Comparison of ENCODE assay signal across 8 cellular contexts in the genomic region with DNA sequence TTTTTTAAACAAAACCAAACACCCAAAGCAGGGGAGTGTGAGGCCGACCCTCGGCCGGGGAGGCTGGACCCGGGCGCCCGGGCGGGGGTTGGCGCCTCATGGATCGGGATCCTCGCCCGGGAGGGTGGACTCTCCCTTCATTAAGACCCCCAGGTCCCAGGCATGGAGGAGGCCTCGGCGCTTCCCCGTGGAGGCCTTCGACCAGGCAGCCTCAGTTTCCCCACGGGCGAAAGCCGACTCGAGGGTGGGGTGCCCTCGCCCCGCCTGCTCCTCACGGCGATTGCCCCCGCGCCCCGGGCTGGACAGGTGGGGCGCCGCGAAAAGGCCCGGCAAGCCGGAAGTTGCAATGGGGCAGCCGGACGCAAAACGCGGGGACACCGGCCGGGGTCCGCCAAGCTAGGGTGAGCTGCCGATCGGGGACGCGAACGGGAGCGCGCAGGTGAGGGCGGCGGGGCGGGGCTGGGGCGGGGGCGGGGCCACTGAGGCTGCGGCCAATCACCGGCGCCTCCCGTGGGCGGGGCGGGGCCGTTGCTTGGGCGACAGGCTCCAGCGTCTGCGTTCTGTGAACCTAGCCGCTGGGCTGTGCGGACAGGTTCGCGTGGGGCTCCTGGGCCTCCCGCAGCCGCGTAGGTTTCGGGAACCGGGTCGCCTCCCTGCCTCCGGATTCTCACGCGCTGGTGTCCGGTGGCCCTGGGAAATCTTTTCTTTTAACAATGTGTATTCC. TPM values are rescaled to one million over a fixed set of nuclear protein-coding genes. Genes with fewer than 3 reads are reported as not detected.
DNase-seq lines count a peak whose midpoint lies in the region; ATAC-seq and TF ChIP-seq lines count a peak whose summit lies in the region.

No MANE protein-coding gene starts in this region.

- H2AFZ ChIP-seq in Loucy (ENCODE audit: low read length), result peak overlapping the region; percentile 73

- DNase-seq in Daoy (ENCODE audit: low read depth) (peak; percentile 91), GOT3 (lab: John Stamatoyannopoulos, UW) (peak; percentile 40), RPMI8226 (peak; percentile 97), fibroblast of the aortic adventitia (ENCODE audit: low read depth) (peak; percentile 86), nephron progenitor cell (peak; percentile 95)
- peak; percentile 85 for DNase-seq in activated effector memory CD4-positive, alpha-beta T cell treated with Interleukin-2 at 50 U/mL for 16 hours
- peak; percentile 94 for DNase-seq in stimulated activated naive CD8-positive, alpha-beta T cell treated with anti-CD3 and anti-CD28 coated beads, Interleukin-15, Interleukin-2, amounts not matched to agents 100 U/mL and 50 U/mL, for 24 hours

- no peaks in the 10 kb centered on the region for H3K9me3 ChIP-seq in Loucy (ENCODE audit: insufficient read depth, low read depth, low read length)

- no peak overlapping the region for H3K27ac Mint-ChIP-seq in nephron progenitor cell

- no peaks in the 10 kb centered on the region for H3K36me3 Mint-ChIP-seq in nephron progenitor cell (ENCODE audit: low read depth)

- peak overlapping the region; percentile 75 for H3K4me2 ChIP-seq in Loucy (ENCODE audit: low read depth, low read length, poor library complexity, severe bottlenecking)

- H3K79me2 ChIP-seq in Loucy (ENCODE audit: insufficient read depth, low read length), result no peaks in the 10 kb centered on the region

- no peaks in the 10 kb centered on the region for H3K9me3 Mint-ChIP-seq in nephron progenitor cell

- peaks cover 18% of the 10 kb centered on the region for H3K27me3 Mint-ChIP-seq in nephron progenitor cell (ENCODE audit: low read depth, poor library complexity)

- peak overlapping the region; percentile 91 for H3K9ac ChIP-seq in Loucy (ENCODE audit: low read depth, low read length, poor library complexity, severe bottlenecking)

- no peaks in the 10 kb centered on the region for H3K36me3 ChIP-seq in Loucy (ENCODE audit: insufficient read depth, low read length)

- H3K4me1 Mint-ChIP-seq in nephron progenitor cell, result peaks cover 38% of the 10 kb centered on the region

- no peaks in the 10 kb centered on the region for H3K9me2 ChIP-seq in Loucy (replicated peaks; ENCODE audit: low read depth, low read length)

- peak overlapping the region; percentile 83 for H3K4me3 Mint-ChIP-seq in nephron progenitor cell

- H4K20me1 ChIP-seq in Loucy (ENCODE audit: insufficient read depth, low read length, poor library complexity, severe bottlenecking), result no peaks in the 10 kb centered on the region

- no peaks in the 10 kb centered on the region for H3K4me1 ChIP-seq in Loucy (ENCODE audit: insufficient read depth, low read length, poor library complexity, severe bottlenecking)

- H3K4me3 ChIP-seq in Loucy (ENCODE audit: low read length, poor library complexity, severe bottlenecking), result peak overlapping the region; percentile 76
- H3K4me3 ChIP-seq in fibroblast of the aortic adventitia (ENCODE audit: low read depth, low read length), result peak overlapping the region; percentile 71

- no peaks in the 10 kb centered on the region for H3K27me3 ChIP-seq in Loucy (ENCODE audit: insufficient read depth, low read length, poor library complexity, severe bottlenecking)

- peak; percentile 91 for ATAC-seq in stimulated activated naive CD8-positive, alpha-beta T cell treated with anti-CD3 and anti-CD28 coated beads, Interleukin-15, Interleukin-2, amounts not matched to agents 100 U/mL and 50 U/mL, for 24 hours

- H3F3A ChIP-seq in Loucy (ENCODE audit: low read depth), result no peaks in the 10 kb centered on the region

- no peak for TF ChIP-seq CTCF in Loucy (conservative IDR thresholded peaks at IDR 0.05; ENCODE audit: low read length)
- TF ChIP-seq CTCF in fibroblast of the aortic adventitia (IDR thresholded peaks at IDR 0.05; ENCODE audit: insufficient read depth, low read length), result no peak
- no peak for TF ChIP-seq CTCF in nephron progenitor cell (IDR thresholded peaks at IDR 0.05)

RNA-seq across cellular contexts. Expression of gene ZNF205, which starts 6.0 kb away (rescaled TPM):
- total RNA-seq in Daoy (2014; rRNA removed; shearing (Covaris generic)), result 6.6 and 10.5 TPM in 2 replicates
- total RNA-seq in fibroblast of the aortic adventitia (ENCODE audit: low replicate concordance), result 12.3 and 14.7 TPM in 2 replicates

RNA-seq across cellular contexts. Expression of gene ZSCAN10, which starts 7.3 kb away (rescaled TPM):
- total RNA-seq in Daoy (2014; rRNA removed; shearing (Covaris generic)), result not detected in 2 replicates
- not detected in 2 replicates for total RNA-seq in fibroblast of the aortic adventitia (ENCODE audit: low replicate concordance)

RNA-seq across cellular contexts. Expression of gene ZNF213, which starts 28.5 kb away (rescaled TPM):
- total RNA-seq in Daoy (2014; rRNA removed; shearing (Covaris generic)), result 3.7 and 5.6 TPM in 2 replicates
- 6.9 and 7.0 TPM in 2 replicates for total RNA-seq in fibroblast of the aortic adventitia (ENCODE audit: low replicate concordance)

RNA-seq across cellular contexts. Expression of gene IL32, which starts 40.9 kb away (rescaled TPM):
- 362 and 393 TPM in 2 replicates for total RNA-seq in Daoy (2014; rRNA removed; shearing (Covaris generic))
- total RNA-seq in fibroblast of the aortic adventitia (ENCODE audit: low replicate concordance), result 7.6 and 7.8 TPM in 2 replicates

Comparison
In these comparisons a context has a peak if more than half of its experiments do, and no peak if none do; other contexts are left out.
1. Peak in every context shown above with its lines: DNase-seq, ATAC-seq and H3K4me3 ChIP-seq.
2. DNase-seq: peak in every context shown above with its lines; median percentile 97 in RPMI8226; 95 in nephron progenitor cell; 94 in stimulated activated naive CD8-positive, alpha-beta T cell treated with anti-CD3 and anti-CD28 coated beads, Interleukin-15, Interleukin-2, amounts not matched to agents 100 U/mL and 50 U/mL, for 24 hours; 91 in Daoy; 86 in fibroblast of the aortic adventitia; 85 in activated effector memory CD4-positive, alpha-beta T cell treated with Interleukin-2 at 50 U/mL for 16 hours; 40 in GOT3.